Comparison of ENCODE assay signal across 15 cellular contexts in genomic region chr1:12204754-12205658, GRCh38. TPM values are rescaled to one million over a fixed set of nuclear protein-coding genes. Genes with fewer than 3 reads are reported as not detected.
A peak's percentile ranks its signal among the peaks of the same experiment; 100 is the strongest.
DNase-seq lines count a peak whose midpoint lies in the region; ATAC-seq and TF ChIP-seq lines count a peak whose summit lies in the region.
"Had no signal": no experiment of that assay in that cellular context is flagged by ENCODE, and none has a peak within 500 bp of the region (broad histone marks: within the 10 kb centered on the region; RNA-seq: fewer than 3 reads in every experiment).

No MANE protein-coding gene starts in this region.

- H3K4me3 ChIP-seq in BLaER1, result no peak overlapping the region
- H3K4me3 ChIP-seq: PC-9, skin epidermis, tibial artery had no signal

- POLR2A ChIA-PET in CD4-positive, alpha-beta T cell (lab: Charles Lee), result interaction anchor here (0.6 to 2.2 kb wide), 5 partner anchors 28 to 84 kb away, joined by 3 to 8 read pairs (median 3); no protein-coding TSS in a partner anchor

- no peaks in the 10 kb centered on the region for H3K9me3 Mint-ChIP-seq in CD4-positive, alpha-beta T cell
- H3K9me3 Mint-ChIP-seq in activated T-helper 17 cell treated with anti-CD3 and anti-CD28 coated beads, Interleukin-2, amount 50 U/mL, for 72 hours, result no peaks in the 10 kb centered on the region
- H3K9me3 Mint-ChIP-seq in naive B cell, result no peaks in the 10 kb centered on the region

- no peak for DNase-seq in CD4-positive, alpha-beta T cell
- DNase-seq in naive B cell (no peak), RPMI8226 (no peak)
- DNase-seq: BE2C, left cardiac atrium, NCI-H2081 treated with DMSO at 0.1 percent for 48 hours, NCI-H526 treated with DMSO at 0.1 percent for 48 hours, PC-9, tibial artery had no signal

- H3K27me3 Mint-ChIP-seq in CD4-positive, alpha-beta T cell, result no peaks in the 10 kb centered on the region
- H3K27me3 Mint-ChIP-seq in activated T-helper 17 cell treated with anti-CD3 and anti-CD28 coated beads, Interleukin-2, amount 50 U/mL, for 72 hours, result no peaks in the 10 kb centered on the region
- no peaks in the 10 kb centered on the region for H3K27me3 Mint-ChIP-seq in naive B cell
- H3K27me3 Mint-ChIP-seq: progenitor cell of endocrine pancreas had no signal

- H3K27me3 ChIP-seq in BLaER1, result no peaks in the 10 kb centered on the region
- H3K27me3 ChIP-seq in CD4-positive, alpha-beta T cell (ENCODE audit: control insufficient read depth, insufficient read depth, low read length), result no peaks in the 10 kb centered on the region
- H3K27me3 ChIP-seq: BE2C had no signal

- H3K4me3 Mint-ChIP-seq in CD4-positive, alpha-beta T cell, result no peak overlapping the region
- H3K4me3 Mint-ChIP-seq in activated T-helper 17 cell treated with anti-CD3 and anti-CD28 coated beads, Interleukin-2, amount 50 U/mL, for 72 hours, result peak overlapping the region; percentile 60
- no peak overlapping the region for H3K4me3 Mint-ChIP-seq in naive B cell

- ATAC-seq in CD4-positive, alpha-beta T cell (ENCODE audit: poor library complexity), result no peak
- no peak for ATAC-seq in activated T-helper 17 cell treated with anti-CD3 and anti-CD28 coated beads, Interleukin-2, amount 50 U/mL, for 72 hours (replicated peaks)
- ATAC-seq in naive B cell (ENCODE audit: low read depth in 2 of 2), result no peak
- no peak for ATAC-seq in GM19328 (IDR thresholded peaks at IDR 0.05; ENCODE audit: unreplicated experiment)
- no peak for ATAC-seq in HG03439 (IDR thresholded peaks at IDR 0.05; ENCODE audit: unreplicated experiment)
- ATAC-seq: left cardiac atrium had no signal

- H3K36me3 ChIP-seq in BLaER1, result no peaks in the 10 kb centered on the region
- H3K36me3 ChIP-seq: BE2C had no signal

- peak overlapping the region; percentile 80 for H3K27ac Mint-ChIP-seq in CD4-positive, alpha-beta T cell
- peak overlapping the region; percentile 88 for H3K27ac Mint-ChIP-seq in activated T-helper 17 cell treated with anti-CD3 and anti-CD28 coated beads, Interleukin-2, amount 50 U/mL, for 72 hours
- peak overlapping the region in 4 of 6 donors; percentile 34 to 91 (median 62) for H3K27ac Mint-ChIP-seq in naive B cell
- H3K27ac Mint-ChIP-seq: progenitor cell of endocrine pancreas had no signal

- intact Hi-C loops in CD4-positive, alpha-beta T cell (cut with DNase I, micrococcal nuclease), result loop anchor here (5.0 kb wide), 1 partner anchor 38 kb away; the partner anchor contains the start of gene TNFRSF1B (in 2 of the 2)

- H3K27ac ChIP-seq in BLaER1, result 0 out of 2 replicates have a peak overlapping the region, but pooled peaks have one; percentile 9
- H3K27ac ChIP-seq in CD4-positive, alpha-beta T cell (ENCODE audit: low read depth, low read length), result peak overlapping the region; percentile 50
- H3K27ac ChIP-seq: PC-9, tibial artery had no signal

- no peak for TF ChIP-seq CTCF in CD4-positive, alpha-beta T cell (IDR thresholded peaks at IDR 0.05)

- peaks cover 50% of the 10 kb centered on the region for H3K4me1 Mint-ChIP-seq in CD4-positive, alpha-beta T cell (ENCODE audit: low read depth)
- peaks cover 40% of the 10 kb centered on the region for H3K4me1 Mint-ChIP-seq in activated T-helper 17 cell treated with anti-CD3 and anti-CD28 coated beads, Interleukin-2, amount 50 U/mL, for 72 hours
- H3K4me1 Mint-ChIP-seq in naive B cell, result peaks cover 34 to 50% (median 36%) of the 10 kb centered on the region in 3 donors

- H3K36me3 Mint-ChIP-seq in CD4-positive, alpha-beta T cell (ENCODE audit: low read depth), result peaks cover 50% of the 10 kb centered on the region
- peaks cover 92% of the 10 kb centered on the region for H3K36me3 Mint-ChIP-seq in activated T-helper 17 cell treated with anti-CD3 and anti-CD28 coated beads, Interleukin-2, amount 50 U/mL, for 72 hours (ENCODE audit: low read depth)
- peaks cover 0 to 27% of the 10 kb centered on the region in 2 donors for H3K36me3 Mint-ChIP-seq in naive B cell

- H3K9me3 ChIP-seq in BLaER1, result no peaks in the 10 kb centered on the region
- no peaks in the 10 kb centered on the region for H3K9me3 ChIP-seq in CD4-positive, alpha-beta T cell (ENCODE audit: control insufficient read depth, low read length)
- H3K9me3 ChIP-seq: BE2C, tibial artery had no signal

- no peaks in the 10 kb centered on the region for H4K20me1 ChIP-seq in BLaER1

- H3K4me1 ChIP-seq in BLaER1, result peaks cover 47% of the 10 kb centered on the region
- H3K4me1 ChIP-seq: BE2C had no signal

- H3K9ac ChIP-seq in BLaER1, result no peak overlapping the region

- CTCF ChIA-PET in CD4-positive, alpha-beta T cell (lab: Charles Lee), result interaction anchor here (7.3 to 12.0 kb wide), 2 partner anchors 81 kb away, joined by 42 to 142 read pairs; no protein-coding TSS in a partner anchor

- 0 out of 2 replicates have a peak overlapping the region, but pooled peaks have one; percentile 6 for H3K4me2 ChIP-seq in BLaER1
- H3K4me2 ChIP-seq: PC-9 had no signal

RNA-seq across cellular contexts. Expression of gene VPS13D, which starts 24.8 kb away (rescaled TPM):
- total RNA-seq in CD4-positive, alpha-beta T cell, result 10 to 100 TPM; 63.0 to 67.3 TPM
- 10 to 100 TPM; 30.4 to 35.6 TPM for total RNA-seq in activated T-helper 17 cell treated with anti-CD3 and anti-CD28 coated beads, Interleukin-2, amount 50 U/mL, for 72 hours
- 10 to 100 TPM in 4 of 6 donors, 1 to 10 TPM in 2; 7.6 to 14.6 (median 11.8) TPM for polyA plus RNA-seq in naive B cell (ENCODE audit: low read depth in 6 of 6)

RNA-seq across cellular contexts. Expression of gene TNFRSF1B, which starts 38.2 kb away (rescaled TPM):
- total RNA-seq in CD4-positive, alpha-beta T cell, result 10 to 100 TPM; 61.9 to 62.6 TPM
- 100 to 1,000 TPM; 291 to 379 TPM for total RNA-seq in activated T-helper 17 cell treated with anti-CD3 and anti-CD28 coated beads, Interleukin-2, amount 50 U/mL, for 72 hours
- polyA plus RNA-seq in naive B cell (ENCODE audit: low read depth in 6 of 6), result 10 to 100 TPM; 29.0 to 54.0 (median 42.7) TPM
- total RNA-seq: progenitor cell of endocrine pancreas had no signal

Comparison
In these comparisons a context has a peak if more than half of its experiments do, and no peak if none do; other contexts are left out.
1. RNA of gene TNFRSF1B, which starts 38.2 kb away (total RNA-seq): 291 to 379 TPM in activated T-helper 17 cell treated with anti-CD3 and anti-CD28 coated beads, Interleukin-2, amount 50 U/mL, for 72 hours; 61.9 to 62.6 TPM in CD4-positive, alpha-beta T cell; every median in the first group is over 4 times any median in the second.
2. Peak in every context shown above with its lines, with median percentiles within 50 percentile points of each other: H3K27ac Mint-ChIP-seq.